Comparison of ENCODE assay signal across 26 cellular contexts in the genomic region with DNA sequence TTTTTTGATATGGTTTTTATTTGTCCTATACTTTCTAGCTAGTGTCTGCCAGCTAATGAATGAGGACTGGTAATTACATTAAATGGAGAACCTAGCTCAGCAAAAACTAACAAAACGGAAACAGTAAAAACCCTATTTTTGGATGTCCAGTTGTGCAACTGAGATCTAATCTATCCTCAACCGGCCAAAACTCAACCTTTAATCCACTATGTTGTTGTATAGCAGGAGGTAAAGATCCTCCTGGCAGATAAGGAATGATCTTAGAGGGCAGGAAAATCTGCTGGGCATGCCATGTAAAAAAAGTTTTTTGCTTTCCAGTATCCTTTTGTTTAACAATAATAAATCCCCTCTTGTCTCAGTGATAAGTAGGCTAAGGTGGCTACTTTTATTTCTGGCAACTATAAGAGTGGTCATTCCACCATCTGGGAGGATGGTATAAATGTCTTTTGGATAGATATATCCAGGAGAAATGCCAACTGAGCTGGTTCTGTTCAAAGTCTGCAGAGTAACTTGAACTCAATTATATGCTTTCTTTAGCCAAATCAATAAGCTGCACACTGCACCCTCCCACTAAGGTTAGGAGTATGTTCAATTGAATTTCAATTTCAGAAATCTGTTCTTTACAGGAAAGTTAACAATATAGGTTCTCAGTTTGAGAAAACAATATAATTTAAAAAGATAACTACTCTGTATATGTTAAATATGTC. TPM values are rescaled to one million over a fixed set of nuclear protein-coding genes. Genes with fewer than 3 reads are reported as not detected.
DNase-seq lines count a peak whose midpoint lies in the region; ATAC-seq, FAIRE-seq and TF ChIP-seq lines count a peak whose summit lies in the region.
"Had no signal": no experiment of that assay in that cellular context is flagged by ENCODE, and none has a peak within 500 bp of the region (broad histone marks: within the 10 kb centered on the region; RNA-seq: fewer than 3 reads in every experiment).

No MANE protein-coding gene starts in this region.

- no peak overlapping the region for H2BK15ac ChIP-seq in IMR-90 (ENCODE audit: low read depth, low read length)

- in situ Hi-C loops in IMR-90 (cut with MboI; ENCODE audit: low sequenced_read_pairs) = no loop called here
- in situ Hi-C loops in K562 (cut with MboI) = no loop called here

- H2AK9ac ChIP-seq in IMR-90 (replicated peaks; ENCODE audit: low read depth, low read length, poor library complexity) = no peak overlapping the region

- H3K27ac ChIP-seq in A549 = no peak overlapping the region
- H3K27ac ChIP-seq in IMR-90 (ENCODE audit: insufficient read depth, low read length) = no peak overlapping the region
- H3K27ac ChIP-seq in K562 (ENCODE audit: extremely low read depth, low read depth, low read length) = no peak overlapping the region
- H3K27ac ChIP-seq: brain microvascular endothelial cell, vagina, WERI-Rb-1 had no signal

- BruUV-seq in IMR-90 (replicated peaks; lab: Mats Ljungman, UMichigan) (TSS peak; percentile 6), K562 (replicated peaks; lab: Mats Ljungman, UMichigan) (no TSS peak)

- TF ChIP-seq CTCF in A549 (IDR thresholded peaks at IDR 0.05) (no peak), IMR-90 (conservative IDR thresholded peaks at IDR 0.05; ENCODE audit: low read depth, low read length) (no peak), K562 (IDR thresholded peaks at IDR 0.05 in 2 of 3, conservative IDR thresholded peaks at IDR 0.05 in 1 of 3; ENCODE audit: insufficient read depth in 2 of 3, low read depth in 1 of 3, low read length in 3 of 3) (no peak)

- H4K5ac ChIP-seq in IMR-90 (ENCODE audit: low read depth, low read length) = no peak overlapping the region

- H3K27me3 ChIP-seq in IMR-90 (ENCODE audit: control insufficient read depth, insufficient read depth, low read length) (no peaks in the 10 kb centered on the region), K562 (ENCODE audit: control insufficient read depth in 2 of 2, insufficient read depth in 2 of 2, low read length in 2 of 2) (no peaks in the 10 kb centered on the region)
- H3K27me3 ChIP-seq: brain microvascular endothelial cell, vagina had no signal

- dilution Hi-C loops in IMR-90 (cut with HindIII; ENCODE audit: low sequenced_read_pairs, unreplicated experiment) = no loop called here

- no peak overlapping the region for H4K91ac ChIP-seq in IMR-90 (ENCODE audit: insufficient read depth, low read depth, low read length)

- CTCF ChIA-PET in A549 (lab: Yijun Ruan, JAX) = no interaction called here
- CTCF ChIA-PET in IMR-90 (lab: Yijun Ruan, JAX) = interaction anchor here (0.7 kb wide), 1 partner anchor 82 kb away, joined by 3 read pairs; no protein-coding TSS in a partner anchor
- CTCF ChIA-PET in K562 (lab: Yijun Ruan, JAX; ENCODE audit: low intra/inter-chr PET ratio) = no interaction called here

- no peak overlapping the region for H3K4ac ChIP-seq in IMR-90 (ENCODE audit: low read depth, low read length)

- FAIRE-seq in A549 (lab: Jason Lieb, UNC) (peak; percentile 43), K562 (lab: Jason Lieb, UNC) (no peak)
- FAIRE-seq: endothelial cell of umbilical vein, islet of Langerhans, RCC 7860 had no signal

- POLR2A ChIA-PET in A549 (lab: Yijun Ruan, JAX) (no interaction called here), IMR-90 (lab: Charles Lee; ENCODE audit: unreplicated experiment) (no interaction called here), K562 (lab: Yijun Ruan, JAX) (interaction anchor here (0.9 to 2.0 kb wide), 4 partner anchors 11 to 109 kb away, joined by 3 to 5 read pairs (median 4); no protein-coding TSS in a partner anchor)

- H3K18ac ChIP-seq in IMR-90 (ENCODE audit: low read depth, low read length) = no peak overlapping the region

- no peak for DNase-seq in A549 (ENCODE audit: low read depth in 1 of 2, low spot score in 1 of 2)
- DNase-seq in IMR-90 = no peak
- peak; percentile 77 for DNase-seq in NOMO-1 treated with DMSO at 0.1 percent for 48 hours (lab: John Stamatoyannopoulos, UW; ENCODE audit: unreplicated experiment)
- no peak for DNase-seq in K562 (ENCODE audit: extremely low read depth in 1 of 4, low spot score in 3 of 4)
- DNase-seq in LoVo (ENCODE audit: low spot score) = no peak
- DNase-seq in SW 1271 (lab: John Stamatoyannopoulos, UW) = no peak
- DNase-seq in hypothalamus (lab: John Stamatoyannopoulos, UW) = no peak
- DNase-seq in activated CD4-positive, alpha-beta T cell treated with anti-CD3 and anti-CD28 coated beads for 1 hour = no peak
- DNase-seq: activated CD4-positive, alpha-beta T cell treated with anti-CD3 and anti-CD28 coated beads, Interleukin-2, amount 10 ng/mL, durations not matched to agents 7 days and 5 days; activated naive CD4-positive, alpha-beta T cell treated with Interleukin-2 at 50 U/mL for 16 hours; activated T-cell treated with anti-CD3 and anti-CD28 coated beads, Interleukin-2, amount 50 U/mL, for 4 hours; amniotic stem cell; brain microvascular endothelial cell; DMS153; H9; left ventricle myocardium superior; naive thymus-derived CD8-positive, alpha-beta T cell; NCI-H1048; NCI-H1694; NCI-H2171 treated with DMSO at 0.1 percent for 48 hours; NCI-H524; WERI-Rb-1 had no signal

- H3K79me2 ChIP-seq in K562 (ENCODE audit: control insufficient read depth, insufficient read depth, low read length) = no peaks in the 10 kb centered on the region

- H3K9me1 ChIP-seq in IMR-90 (ENCODE audit: insufficient read depth, low read length) (no peaks in the 10 kb centered on the region; the same call in 1 of the 2 replicates), K562 (ENCODE audit: control insufficient read depth, insufficient read depth, low read length) (no peaks in the 10 kb centered on the region)

- H3K14ac ChIP-seq in IMR-90 (replicated peaks; ENCODE audit: low read depth, low read length) = no peak overlapping the region

- H2AFZ ChIP-seq in IMR-90 (replicated peaks; ENCODE audit: low read length, poor library complexity) (no peak overlapping the region), K562 (ENCODE audit: low read depth, low read length) (no peak overlapping the region)

- no peak overlapping the region for H3K4me2 ChIP-seq in A549
- H3K4me2 ChIP-seq in IMR-90 (ENCODE audit: low read depth, low read length) = no peak overlapping the region
- H3K4me2 ChIP-seq in K562 (ENCODE audit: insufficient read depth, low read length) = no peak overlapping the region

- no peaks in the 10 kb centered on the region for H3K4me1 ChIP-seq in A549
- H3K4me1 ChIP-seq in IMR-90 (ENCODE audit: control insufficient read depth, insufficient read depth, low read length) = peaks cover 5% of the 10 kb centered on the region
- no peaks in the 10 kb centered on the region for H3K4me1 ChIP-seq in K562 (replicated peaks in 1 of 2; ENCODE audit: control insufficient read depth in 2 of 2, insufficient read depth in 2 of 2, low read length in 2 of 2)
- H3K4me1 ChIP-seq: vagina had no signal

- H3K36me3 ChIP-seq in IMR-90 (ENCODE audit: control insufficient read depth, insufficient read depth, low read length) (no peaks in the 10 kb centered on the region), K562 (ENCODE audit: control insufficient read depth, insufficient read depth, low read length) (no peaks in the 10 kb centered on the region; the same call in 2 of the 3 replicates)
- H3K36me3 ChIP-seq: brain microvascular endothelial cell, vagina, WERI-Rb-1 had no signal

- TF ChIP-seq POLR2A in A549 (IDR thresholded peaks at IDR 0.05; ENCODE audit: low read length) (no peak), IMR-90 (IDR thresholded peaks at IDR 0.05; ENCODE audit: low read depth, low read length) (no peak), K562 (conservative IDR thresholded peaks at IDR 0.05) (no peak)

- no peaks in the 10 kb centered on the region for H3K9me3 ChIP-seq in A549
- H3K9me3 ChIP-seq in IMR-90 (ENCODE audit: control insufficient read depth, insufficient read depth, low read length) = no peaks in the 10 kb centered on the region
- H3K9me3 ChIP-seq in K562 (replicated peaks; ENCODE audit: control insufficient read depth, insufficient read depth, low read depth, low read length) = no peaks in the 10 kb centered on the region
- H3K9me3 ChIP-seq: vagina had no signal

- 66% methylated on average over 2 of the region's 2 CpGs for WGBS in A549 (ENCODE audit: missing lambda C conversion rate)
- no CpG with 5 or more reads among the region's 2 CpGs for WGBS in IMR-90 (ENCODE audit: extremely low coverage in 2 of 2, insufficient read length in 1 of 2), 2 experiments
- WGBS in K562 (ENCODE audit: insufficient coverage, low coverage, missing lambda C conversion rate) = 17% methylated on average over 2 of the region's 2 CpGs

- H2AK5ac ChIP-seq in IMR-90 (ENCODE audit: low read depth, low read length) = no peak overlapping the region

- H2BK120ac ChIP-seq in IMR-90 (ENCODE audit: low read depth, low read length) = no peak overlapping the region

- no peak for TF ChIP-seq EP300 in A549 (IDR thresholded peaks at IDR 0.05)
- TF ChIP-seq EP300 in K562 (IDR thresholded peaks at IDR 0.05; ENCODE audit: low read length) = no peak

- H2BK5ac ChIP-seq in IMR-90 (ENCODE audit: low read depth, low read length, poor library complexity, severe bottlenecking) = no peak overlapping the region

- no peak overlapping the region for H3K9ac ChIP-seq in IMR-90 (ENCODE audit: low read depth, low read length)
- H3K9ac ChIP-seq in K562 (ENCODE audit: insufficient read depth in 1 of 2, low read depth in 2 of 2, low read length in 2 of 2) = no peak overlapping the region

- H2BK20ac ChIP-seq in IMR-90 (ENCODE audit: low read depth, low read length) = no peak overlapping the region

- no peak overlapping the region for H3K56ac ChIP-seq in IMR-90 (ENCODE audit: extremely low read depth, insufficient read depth, low read length)

- H4K20me1 ChIP-seq in IMR-90 (ENCODE audit: insufficient read depth, low read length) = no peaks in the 10 kb centered on the region
- H4K20me1 ChIP-seq in K562 (replicated peaks; ENCODE audit: control insufficient read depth, insufficient read depth, low read length) = no peaks in the 10 kb centered on the region

- H3K4me3 ChIP-seq in A549 (no peak overlapping the region), IMR-90 (ENCODE audit: insufficient read depth, low read depth, low read length) (no peak overlapping the region), K562 (no peak overlapping the region)
- H3K4me3 ChIP-seq: vagina had no signal

- TF ChIP-seq RAD21 in A549 (conservative IDR thresholded peaks at IDR 0.05 in 1 of 2, IDR thresholded peaks at IDR 0.05 in 1 of 2) (no peak), IMR-90 (IDR thresholded peaks at IDR 0.05; ENCODE audit: low read length) (no peak), K562 (CRISPR knock-in tag; conservative IDR thresholded peaks at IDR 0.05 in 1 of 2, IDR thresholded peaks at IDR 0.05 in 1 of 2) (no peak)

- H3K79me1 ChIP-seq in IMR-90 (ENCODE audit: low read depth in 1 of 2, low read length in 2 of 2) = no peaks in the 10 kb centered on the region

- ATAC-seq in A549 = no peak
- no peak for ATAC-seq in IMR-90 (ENCODE audit: low read depth)
- ATAC-seq in K562 = no peak
- ATAC-seq: activated T-cell treated with anti-CD3 and anti-CD28 coated beads, Interleukin-2, amount 50 U/mL, for 4 hours; left ventricle myocardium superior; naive thymus-derived CD8-positive, alpha-beta T cell had no signal

- H3K23ac ChIP-seq in IMR-90 (ENCODE audit: low read depth, low read length) = no peak overlapping the region

- no peak overlapping the region for H4K8ac ChIP-seq in IMR-90 (ENCODE audit: low read depth in 2 of 2, low read length in 2 of 2)

- intact Hi-C loops in IMR-90 (cut with micrococcal nuclease) = no loop called here
- intact Hi-C loops in K562 (cut with micrococcal nuclease) = no loop called here

RNA-seq across cellular contexts. Expression of a gene that starts 40.1 kb away (rescaled TPM):
- polyA plus RNA-seq in A549 (2011; rRNA removed) (54.9 and 63.3 TPM in 2 replicates), A549 (2017; fragmentation: RNase III; extraction: RNeasy Plus Mini Kit Qiagen cat#74134 plus additional on column Dnase treatment) (36.2 to 39.1 TPM (median 38.1 TPM) in 3 replicates), IMR-90 (2012; rRNA removed) (52.7 and 54.8 TPM in 2 replicates), K562 (2011; rRNA removed) (43.5 and 52.9 TPM in 2 replicates), K562 (2014; fragmentation: Illumina TruSeq; extraction: Trizol) (49.3 and 54.4 TPM in 2 replicates), K562 (2014; fragmentation: Nextera tagmentation; extraction: Ambion mirVana) (10 to 100 TPM; 67.9 to 74.9 TPM), K562 (2014; rRNA removed) (28.3 and 33.8 TPM in 2 replicates)
- 22.5 and 22.8 TPM in 2 replicates for polyA plus RNA-seq in A549 (2012; cell fraction: cytosol; rRNA removed)
- polyA plus RNA-seq in A549 (2012; cell fraction: nucleus; rRNA removed) = 5.9 and 6.5 TPM in 2 replicates
- polyA minus RNA-seq in A549 (2011; rRNA and poly(A)+ RNA removed) = 14.5 and 18.1 TPM in 2 replicates
- total RNA-seq in IMR-90 (2012; rRNA removed) (82.8 and 87.1 TPM in 2 replicates), K562 (2014; rRNA removed) (19.7 and 22.9 TPM in 2 replicates), K562 (2014; rRNA removed; fragmentation: Illumina TruSeq; extraction: Trizol) (27.5 and 33.4 TPM in 2 replicates), K562 (2015; rRNA removed; fragmentation: Illumina TruSeq; extraction: Trizol) (32.1 and 35.1 TPM in 2 replicates), K562 (2021) (14.1 and 14.3 TPM in 2 replicates)
- 16.0 and 23.8 TPM in 2 replicates for polyA plus RNA-seq in IMR-90 (2012; cell fraction: cytosol; rRNA removed)
- polyA plus RNA-seq in IMR-90 (2012; cell fraction: nucleus; rRNA removed; ENCODE audit: low replicate concordance) = 5.5 and 36.4 TPM in 2 replicates
- 5.7 and 16.7 TPM in 2 replicates for total RNA-seq in K562 (2011; cell fraction: chromatin; rRNA removed; ENCODE audit: low replicate concordance)
- total RNA-seq in K562 (2011; cell fraction: nucleolus; rRNA removed) = 5.0 and 6.8 TPM in 2 replicates
- total RNA-seq in K562 (2011; cell fraction: nucleoplasm; rRNA removed) = 4.5 and 9.2 TPM in 2 replicates
- polyA plus RNA-seq in K562 (2011; cell fraction: cytosol; rRNA removed) = 18.9 and 23.4 TPM in 2 replicates
- polyA plus RNA-seq in K562 (2011; cell fraction: nucleus; rRNA removed) = 12.5 and 15.6 TPM in 2 replicates
- 26.8 and 34.3 TPM in 2 replicates for polyA plus RNA-seq in K562 (2012)
- 23.2 and 27.8 TPM in 2 replicates for polyA minus RNA-seq in K562 (2011; rRNA and poly(A)+ RNA removed)
- 14.1 and 14.6 TPM in 2 replicates for polyA minus RNA-seq in K562 (2011; cell fraction: cytosol; rRNA and poly(A)+ RNA removed)
- polyA minus RNA-seq in K562 (2011; cell fraction: nucleus; rRNA and poly(A)+ RNA removed) = 7.1 and 15.3 TPM in 2 replicates
